ENCODE assay signal across 22 cellular contexts in genomic region chr9:122849546-122849945, GRCh38. TPM values are rescaled to one million over a fixed set of nuclear protein-coding genes. Genes with fewer than 3 reads are reported as not detected.
"Had no signal": no experiment of that assay in that cellular context is flagged by ENCODE, and none has a peak within 500 bp of the region (broad histone marks: within the 10 kb centered on the region; RNA-seq: fewer than 3 reads in every experiment).

No MANE protein-coding gene starts in this region.

- H3K9me3 Mint-ChIP-seq: memory B cell; stimulated activated memory B cell treated with anti-CD40 and anti-IgM and Interleukin-4, amounts not matched to agents 10 μg/mL and 1 μg/mL and 100 μg/mL, for 72 hours had no signal

- H3K4me3 Mint-ChIP-seq: memory B cell; stimulated activated memory B cell treated with anti-CD40 and anti-IgM and Interleukin-4, amounts not matched to agents 10 μg/mL and 1 μg/mL and 100 μg/mL, for 72 hours had no signal

- H3K4me1 ChIP-seq: body of pancreas, heart right ventricle, pancreas, right lobe of liver had no signal

- H3K4me1 Mint-ChIP-seq: stimulated activated memory B cell treated with anti-CD40 and anti-IgM and Interleukin-4, amounts not matched to agents 10 μg/mL and 1 μg/mL and 100 μg/mL, for 72 hours had no signal

- FAIRE-seq: endothelial cell of umbilical vein, pancreas, TTC549 had no signal

- H3K4me2 ChIP-seq: smooth muscle cell had no signal

- H3K27ac Mint-ChIP-seq: memory B cell; stimulated activated memory B cell treated with anti-CD40 and anti-IgM and Interleukin-4, amounts not matched to agents 10 μg/mL and 1 μg/mL and 100 μg/mL, for 72 hours had no signal

- H3K27ac ChIP-seq: body of pancreas, esophagus muscularis mucosa, heart right ventricle, pancreas, right lobe of liver had no signal

- H3K27me3 ChIP-seq: body of pancreas, esophagus muscularis mucosa, heart right ventricle, pancreas, right lobe of liver had no signal

- DNase-seq: activated CD8-positive, alpha-beta memory T cell treated with anti-CD3 and anti-CD28 coated beads for 24 hours; activated CD8-positive, alpha-beta memory T cell treated with anti-CD3 and anti-CD28 coated beads, Interleukin-2, amount 50 U/mL, for 48 hours; activated naive CD4-positive, alpha-beta T cell treated with Interleukin-2 at 50 U/mL for 16 hours; body of pancreas; dermis blood vessel endothelial cell; effector memory CD4-positive, alpha-beta T cell; heart right ventricle; pancreas; right lobe of liver; stimulated activated CD4-positive, alpha-beta T cell treated with anti-CD3 and anti-CD28 coated beads, Interleukin-4, amount 100 ng/mL, for 24 hours had no signal

- H3K27me3 Mint-ChIP-seq: memory B cell; stimulated activated memory B cell treated with anti-CD40 and anti-IgM and Interleukin-4, amounts not matched to agents 10 μg/mL and 1 μg/mL and 100 μg/mL, for 72 hours had no signal

- H3K4me3 ChIP-seq: body of pancreas, esophagus muscularis mucosa, heart right ventricle, pancreas, right lobe of liver, smooth muscle cell had no signal

- H3K9me3 ChIP-seq: body of pancreas, esophagus muscularis mucosa, heart right ventricle, pancreas, right lobe of liver had no signal

- ATAC-seq: body of pancreas; heart right ventricle; pancreas; right lobe of liver; stimulated activated memory B cell treated with anti-CD40 and anti-IgM and Interleukin-4, amounts not matched to agents 10 μg/mL and 1 μg/mL and 100 μg/mL, for 72 hours had no signal

RNA-seq across cellular contexts. Expression of gene OR1K1, which starts 49.6 kb away (rescaled TPM):
- total RNA-seq: body of pancreas; cardiac septum; dermis blood vessel endothelial cell; endothelial cell of umbilical vein; esophagus muscularis mucosa; heart right ventricle; liver; mononuclear cell; pancreas; right lobe of liver; smooth muscle cell; T-helper 2 cell treated with Interferon-gamma antibody and Interleukin-4, amounts not matched to agents 100 ng/mL and 5 ng/mL, for 36 hours; urinary bladder had no signal
- polyA plus RNA-seq: endothelial cell of umbilical vein, heart right ventricle, liver, pancreas, smooth muscle cell, thymus, urinary bladder had no signal
